ENCODE assay signal across 1 cellular context in the genomic region with DNA sequence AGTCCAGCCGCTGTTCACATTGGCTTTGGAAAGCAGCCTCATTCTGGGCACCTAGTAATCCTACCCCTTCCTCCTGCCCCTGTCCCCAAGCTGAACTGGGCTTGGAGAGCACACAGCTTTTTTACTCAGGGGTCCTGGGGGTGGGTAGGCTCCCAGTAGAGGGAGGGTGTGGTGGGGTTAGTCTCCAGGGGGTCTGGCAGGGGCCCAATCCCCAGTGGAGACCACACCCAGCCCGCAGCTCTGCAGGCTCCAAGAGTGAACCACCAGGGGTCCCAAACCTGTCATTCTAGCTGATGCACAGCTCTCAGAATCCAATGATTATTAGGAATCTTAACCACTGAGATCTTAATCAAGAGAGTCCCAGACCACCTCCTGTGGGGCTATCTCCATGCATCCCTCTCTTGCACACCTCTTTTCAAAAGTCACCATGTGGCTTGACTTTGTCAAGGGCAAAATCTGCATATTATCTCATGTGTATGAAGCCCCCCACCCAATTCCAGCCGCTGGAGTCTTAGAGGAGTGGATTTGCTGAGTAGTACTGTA.
TF ChIP-seq lines count a peak whose summit lies in the region.

No MANE protein-coding gene starts in this region.

TF ChIP-seq in GM23338, 12 proteins besides CTCF, POLR2A, EP300 and RAD21 (continued from another document):
- TF ChIP-seq, protein P1, sequence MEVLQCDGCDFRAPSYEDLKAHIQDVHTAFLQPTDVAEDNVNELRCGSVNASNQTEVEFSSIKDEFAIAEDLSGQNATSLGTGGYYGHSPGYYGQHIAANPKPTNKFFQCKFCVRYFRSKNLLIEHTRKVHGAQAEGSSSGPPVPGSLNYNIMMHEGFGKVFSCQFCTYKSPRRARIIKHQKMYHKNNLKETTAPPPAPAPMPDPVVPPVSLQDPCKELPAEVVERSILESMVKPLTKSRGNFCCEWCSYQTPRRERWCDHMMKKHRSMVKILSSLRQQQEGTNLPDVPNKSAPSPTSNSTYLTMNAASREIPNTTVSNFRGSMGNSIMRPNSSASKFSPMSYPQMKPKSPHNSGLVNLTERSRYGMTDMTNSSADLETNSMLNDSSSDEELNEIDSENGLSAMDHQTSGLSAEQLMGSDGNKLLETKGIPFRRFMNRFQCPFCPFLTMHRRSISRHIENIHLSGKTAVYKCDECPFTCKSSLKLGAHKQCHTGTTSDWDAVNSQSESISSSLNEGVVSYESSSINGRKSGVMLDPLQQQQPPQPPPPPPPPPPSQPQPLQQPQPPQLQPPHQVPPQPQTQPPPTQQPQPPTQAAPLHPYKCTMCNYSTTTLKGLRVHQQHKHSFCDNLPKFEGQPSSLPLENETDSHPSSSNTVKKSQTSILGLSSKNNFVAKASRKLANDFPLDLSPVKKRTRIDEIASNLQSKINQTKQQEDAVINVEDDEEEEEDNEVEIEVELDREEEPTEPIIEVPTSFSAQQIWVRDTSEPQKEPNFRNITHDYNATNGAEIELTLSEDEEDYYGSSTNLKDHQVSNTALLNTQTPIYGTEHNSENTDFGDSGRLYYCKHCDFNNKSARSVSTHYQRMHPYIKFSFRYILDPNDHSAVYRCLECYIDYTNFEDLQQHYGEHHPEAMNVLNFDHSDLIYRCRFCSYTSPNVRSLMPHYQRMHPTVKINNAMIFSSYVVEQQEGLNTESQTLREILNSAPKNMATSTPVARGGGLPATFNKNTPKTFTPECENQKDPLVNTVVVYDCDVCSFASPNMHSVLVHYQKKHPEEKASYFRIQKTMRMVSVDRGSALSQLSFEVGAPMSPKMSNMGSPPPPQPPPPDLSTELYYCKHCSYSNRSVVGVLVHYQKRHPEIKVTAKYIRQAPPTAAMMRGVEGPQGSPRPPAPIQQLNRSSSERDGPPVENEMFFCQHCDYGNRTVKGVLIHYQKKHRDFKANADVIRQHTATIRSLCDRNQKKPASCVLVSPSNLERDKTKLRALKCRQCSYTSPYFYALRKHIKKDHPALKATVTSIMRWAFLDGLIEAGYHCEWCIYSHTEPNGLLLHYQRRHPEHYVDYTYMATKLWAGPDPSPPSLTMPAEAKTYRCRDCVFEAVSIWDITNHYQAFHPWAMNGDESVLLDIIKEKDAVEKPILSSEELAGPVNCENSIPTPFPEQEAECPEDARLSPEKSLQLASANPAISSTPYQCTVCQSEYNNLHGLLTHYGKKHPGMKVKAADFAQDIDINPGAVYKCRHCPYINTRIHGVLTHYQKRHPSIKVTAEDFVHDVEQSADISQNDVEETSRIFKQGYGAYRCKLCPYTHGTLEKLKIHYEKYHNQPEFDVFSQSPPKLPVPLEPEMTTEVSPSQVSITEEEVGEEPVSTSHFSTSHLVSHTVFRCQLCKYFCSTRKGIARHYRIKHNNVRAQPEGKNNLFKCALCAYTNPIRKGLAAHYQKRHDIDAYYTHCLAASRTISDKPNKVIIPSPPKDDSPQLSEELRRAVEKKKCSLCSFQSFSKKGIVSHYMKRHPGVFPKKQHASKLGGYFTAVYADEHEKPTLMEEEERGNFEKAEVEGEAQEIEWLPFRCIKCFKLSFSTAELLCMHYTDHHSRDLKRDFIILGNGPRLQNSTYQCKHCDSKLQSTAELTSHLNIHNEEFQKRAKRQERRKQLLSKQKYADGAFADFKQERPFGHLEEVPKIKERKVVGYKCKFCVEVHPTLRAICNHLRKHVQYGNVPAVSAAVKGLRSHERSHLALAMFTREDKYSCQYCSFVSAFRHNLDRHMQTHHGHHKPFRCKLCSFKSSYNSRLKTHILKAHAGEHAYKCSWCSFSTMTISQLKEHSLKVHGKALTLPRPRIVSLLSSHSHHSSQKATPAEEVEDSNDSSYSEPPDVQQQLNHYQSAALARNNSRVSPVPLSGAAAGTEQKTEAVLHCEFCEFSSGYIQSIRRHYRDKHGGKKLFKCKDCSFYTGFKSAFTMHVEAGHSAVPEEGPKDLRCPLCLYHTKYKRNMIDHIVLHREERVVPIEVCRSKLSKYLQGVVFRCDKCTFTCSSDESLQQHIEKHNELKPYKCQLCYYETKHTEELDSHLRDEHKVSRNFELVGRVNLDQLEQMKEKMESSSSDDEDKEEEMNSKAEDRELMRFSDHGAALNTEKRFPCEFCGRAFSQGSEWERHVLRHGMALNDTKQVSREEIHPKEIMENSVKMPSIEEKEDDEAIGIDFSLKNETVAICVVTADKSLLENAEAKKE (CRISPR knock-in tag; IDR thresholded peaks at IDR 0.05): no peak
- TF ChIP-seq, protein P2, sequence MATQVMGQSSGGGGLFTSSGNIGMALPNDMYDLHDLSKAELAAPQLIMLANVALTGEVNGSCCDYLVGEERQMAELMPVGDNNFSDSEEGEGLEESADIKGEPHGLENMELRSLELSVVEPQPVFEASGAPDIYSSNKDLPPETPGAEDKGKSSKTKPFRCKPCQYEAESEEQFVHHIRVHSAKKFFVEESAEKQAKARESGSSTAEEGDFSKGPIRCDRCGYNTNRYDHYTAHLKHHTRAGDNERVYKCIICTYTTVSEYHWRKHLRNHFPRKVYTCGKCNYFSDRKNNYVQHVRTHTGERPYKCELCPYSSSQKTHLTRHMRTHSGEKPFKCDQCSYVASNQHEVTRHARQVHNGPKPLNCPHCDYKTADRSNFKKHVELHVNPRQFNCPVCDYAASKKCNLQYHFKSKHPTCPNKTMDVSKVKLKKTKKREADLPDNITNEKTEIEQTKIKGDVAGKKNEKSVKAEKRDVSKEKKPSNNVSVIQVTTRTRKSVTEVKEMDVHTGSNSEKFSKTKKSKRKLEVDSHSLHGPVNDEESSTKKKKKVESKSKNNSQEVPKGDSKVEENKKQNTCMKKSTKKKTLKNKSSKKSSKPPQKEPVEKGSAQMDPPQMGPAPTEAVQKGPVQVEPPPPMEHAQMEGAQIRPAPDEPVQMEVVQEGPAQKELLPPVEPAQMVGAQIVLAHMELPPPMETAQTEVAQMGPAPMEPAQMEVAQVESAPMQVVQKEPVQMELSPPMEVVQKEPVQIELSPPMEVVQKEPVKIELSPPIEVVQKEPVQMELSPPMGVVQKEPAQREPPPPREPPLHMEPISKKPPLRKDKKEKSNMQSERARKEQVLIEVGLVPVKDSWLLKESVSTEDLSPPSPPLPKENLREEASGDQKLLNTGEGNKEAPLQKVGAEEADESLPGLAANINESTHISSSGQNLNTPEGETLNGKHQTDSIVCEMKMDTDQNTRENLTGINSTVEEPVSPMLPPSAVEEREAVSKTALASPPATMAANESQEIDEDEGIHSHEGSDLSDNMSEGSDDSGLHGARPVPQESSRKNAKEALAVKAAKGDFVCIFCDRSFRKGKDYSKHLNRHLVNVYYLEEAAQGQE (IDR thresholded peaks at IDR 0.05; ENCODE audit: unreplicated experiment): no peak
- TF ChIP-seq CREB1 (CRISPR knock-in tag; IDR thresholded peaks at IDR 0.05; ENCODE audit: low read depth) (no peak), NANOG (IDR thresholded peaks at IDR 0.05; ENCODE audit: borderline replicate concordance) (no peak), ZNF331 (CRISPR knock-in tag; IDR thresholded peaks at IDR 0.05; ENCODE audit: low read depth) (no peak), ZNF114 (CRISPR knock-in tag; IDR thresholded peaks at IDR 0.05) (no peak), STAT1 (IDR thresholded peaks at IDR 0.05; ENCODE audit: unreplicated experiment) (no peak)
TF ChIP-seq in GM23338: peak in this region for 0.
